In genomic region chr13:41822560-41822959, GRCh38 we compare ENCODE assay signal across 9 cellular contexts.
"Had no signal": no experiment of that assay in that cellular context is flagged by ENCODE, and none has a peak within 500 bp of the region (broad histone marks: within the 10 kb centered on the region; RNA-seq: fewer than 3 reads in every experiment).

No MANE protein-coding gene starts in this region.

- H3K9me3 ChIP-seq: HAP-1 had no signal

- H3K9ac ChIP-seq: GM23248 had no signal

- H3K4me3 ChIP-seq: GM23248, HAP-1, K562 had no signal

- DNase-seq: GM23248, GOT3, H7, IMR-90, KG1 had no signal

- H2AFZ ChIP-seq: GM23248 had no signal

- ATAC-seq: HCT116, K562 had no signal

- H3K27ac ChIP-seq: GM23248, HL-60 had no signal

- FAIRE-seq: K562 had no signal
